8 cellular contexts compared by ENCODE assay signal in genomic region chr1:45583264-45583665, GRCh38. TPM values are rescaled to one million over a fixed set of nuclear protein-coding genes. Genes with fewer than 3 reads are reported as not detected.
DNase-seq lines count a peak whose midpoint lies in the region; ATAC-seq and TF ChIP-seq lines count a peak whose summit lies in the region.

No MANE protein-coding gene starts in this region.

- peak overlapping the region; percentile 86 for H2AFZ ChIP-seq in KMS-11 (ENCODE audit: low read depth)

- peak; percentile 98 for DNase-seq in DMS53 (lab: John Stamatoyannopoulos, UW)
- peak; percentile 92 to 98 (median 95) for DNase-seq in Peyer's patch
- DNase-seq in fibroblast of mammary gland (ENCODE audit: low read depth): peak; percentile 96
- peak; percentile 77 to 97 (median 95) for DNase-seq in naive thymus-derived CD4-positive, alpha-beta T cell
- peak; percentile 94 for DNase-seq in stimulated activated naive B cell treated with anti-CD40 and anti-IgM and Interleukin-4, amounts not matched to agents 10 μg/mL and 1 μg/mL and 100 μg/mL, for 72 hours

- peak overlapping the region; percentile 94 for H3K27ac Mint-ChIP-seq in activated T-helper 17 cell treated with anti-CD3 and anti-CD28 coated beads, Interleukin-2, amount 50 U/mL, for 72 hours
- peak overlapping the region; percentile 91 to 99 (median 98) for H3K27ac Mint-ChIP-seq in naive thymus-derived CD4-positive, alpha-beta T cell
- H3K27ac Mint-ChIP-seq in stimulated activated naive B cell treated with anti-CD40 and anti-IgM and Interleukin-4, amounts not matched to agents 10 μg/mL and 1 μg/mL and 100 μg/mL, for 72 hours: peak overlapping the region; percentile 100

- peaks cover 34% of the 10 kb centered on the region for H3K36me3 Mint-ChIP-seq in activated T-helper 17 cell treated with anti-CD3 and anti-CD28 coated beads, Interleukin-2, amount 50 U/mL, for 72 hours (ENCODE audit: low read depth)
- H3K36me3 Mint-ChIP-seq in naive thymus-derived CD4-positive, alpha-beta T cell: peaks cover 0 to 6% (median 0%) of the 10 kb centered on the region in 5 donors
- peaks cover 0 to 16% of the 10 kb centered on the region in 2 donors for H3K36me3 Mint-ChIP-seq in stimulated activated naive B cell treated with anti-CD40 and anti-IgM and Interleukin-4, amounts not matched to agents 10 μg/mL and 1 μg/mL and 100 μg/mL, for 72 hours

- no peak for TF ChIP-seq POLR2A in Peyer's patch (IDR thresholded peaks at IDR 0.05)

- no peaks in the 10 kb centered on the region for H3K9me3 ChIP-seq in Peyer's patch
- H3K9me3 ChIP-seq in naive thymus-derived CD4-positive, alpha-beta T cell (ENCODE audit: control insufficient read depth in 2 of 3, low read length in 3 of 3): no peaks in the 10 kb centered on the region

- CTCF ChIA-PET in naive thymus-derived CD4-positive, alpha-beta T cell (lab: Charles Lee): interaction anchor here (0.7 to 1.4 kb wide), 5 partner anchors 13 to 781 kb away, joined by 3 to 7 read pairs (median 4); no protein-coding TSS in a partner anchor

- peak overlapping the region; percentile 78 for H3K4me3 ChIP-seq in KMS-11 (IDR thresholded peaks at IDR 0.05; ENCODE audit: insufficient read depth, low read depth, low read length)
- H3K4me3 ChIP-seq in Peyer's patch: peak overlapping the region; percentile 78 to 88 (median 87)
- H3K4me3 ChIP-seq in fibroblast of mammary gland (ENCODE audit: control insufficient read depth, low read depth, low read length): peak overlapping the region; percentile 100
- peak overlapping the region; percentile 98 for H3K4me3 ChIP-seq in naive thymus-derived CD4-positive, alpha-beta T cell (ENCODE audit: low read length)

- peaks cover 20% of the 10 kb centered on the region for H4K20me1 ChIP-seq in KMS-11 (ENCODE audit: insufficient read depth)

- H3K4me1 Mint-ChIP-seq in activated T-helper 17 cell treated with anti-CD3 and anti-CD28 coated beads, Interleukin-2, amount 50 U/mL, for 72 hours: peaks cover 14% of the 10 kb centered on the region
- H3K4me1 Mint-ChIP-seq in naive thymus-derived CD4-positive, alpha-beta T cell: peaks cover 20 to 37% (median 26%) of the 10 kb centered on the region in 7 donors
- H3K4me1 Mint-ChIP-seq in stimulated activated naive B cell treated with anti-CD40 and anti-IgM and Interleukin-4, amounts not matched to agents 10 μg/mL and 1 μg/mL and 100 μg/mL, for 72 hours: peaks cover 22 to 44% of the 10 kb centered on the region in 2 donors

- H3K27me3 Mint-ChIP-seq in activated T-helper 17 cell treated with anti-CD3 and anti-CD28 coated beads, Interleukin-2, amount 50 U/mL, for 72 hours: no peaks in the 10 kb centered on the region
- H3K27me3 Mint-ChIP-seq in naive thymus-derived CD4-positive, alpha-beta T cell: no peaks in the 10 kb centered on the region
- H3K27me3 Mint-ChIP-seq in stimulated activated naive B cell treated with anti-CD40 and anti-IgM and Interleukin-4, amounts not matched to agents 10 μg/mL and 1 μg/mL and 100 μg/mL, for 72 hours: no peaks in the 10 kb centered on the region

- TF ChIP-seq CTCF in KMS-11 (conservative IDR thresholded peaks at IDR 0.05; ENCODE audit: low read depth, low read length): no peak
- TF ChIP-seq CTCF in Peyer's patch (IDR thresholded peaks at IDR 0.05): no peak
- TF ChIP-seq CTCF in fibroblast of mammary gland (conservative IDR thresholded peaks at IDR 0.05; ENCODE audit: control insufficient read depth, insufficient read depth, low read depth, low read length): no peak

- peak overlapping the region; percentile 99 for H3K4me3 Mint-ChIP-seq in activated T-helper 17 cell treated with anti-CD3 and anti-CD28 coated beads, Interleukin-2, amount 50 U/mL, for 72 hours
- peak overlapping the region; percentile 89 to 100 (median 99) for H3K4me3 Mint-ChIP-seq in naive thymus-derived CD4-positive, alpha-beta T cell
- H3K4me3 Mint-ChIP-seq in stimulated activated naive B cell treated with anti-CD40 and anti-IgM and Interleukin-4, amounts not matched to agents 10 μg/mL and 1 μg/mL and 100 μg/mL, for 72 hours: peak overlapping the region; percentile 92 to 100

- H3K4me2 ChIP-seq in KMS-11: peak overlapping the region; percentile 69

- intact Hi-C loops in naive thymus-derived CD4-positive, alpha-beta T cell (cut with micrococcal nuclease): loop anchor here (1.0 to 5.0 kb wide), 18 partner anchors 33 to 1611 kb away; partner anchors contain the start of genes UROD (in 2 of the 2), AKR1A1 (in 1 of the 2), ARMH1 (in 1 of the 2) and ATP6V0B (in 1 of the 2)

- H3K4me1 ChIP-seq in KMS-11 (ENCODE audit: low read depth, poor library complexity, severe bottlenecking): peaks cover 27% of the 10 kb centered on the region
- peaks cover 0 to 28% (median 7%) of the 10 kb centered on the region in 4 donors for H3K4me1 ChIP-seq in Peyer's patch
- peaks cover 16 to 18% of the 10 kb centered on the region in 2 donors for H3K4me1 ChIP-seq in naive thymus-derived CD4-positive, alpha-beta T cell (ENCODE audit: control insufficient read depth in 2 of 2, insufficient read depth in 2 of 2, low read length in 2 of 2)

- peak overlapping the region; percentile 95; the same call in 1 of the 2 replicates for H3K9ac ChIP-seq in KMS-11

- H3K36me3 ChIP-seq in KMS-11 (ENCODE audit: insufficient read depth): no peaks in the 10 kb centered on the region
- H3K36me3 ChIP-seq in Peyer's patch: no peaks in the 10 kb centered on the region
- peaks cover 0 to 10% (median 0%) of the 10 kb centered on the region in 3 experiments for H3K36me3 ChIP-seq in naive thymus-derived CD4-positive, alpha-beta T cell (ENCODE audit: control insufficient read depth in 2 of 3, insufficient read depth in 3 of 3, low read length in 3 of 3)

- peaks cover 38% of the 10 kb centered on the region for H3K79me2 ChIP-seq in KMS-11 (ENCODE audit: insufficient read depth, low read depth)

- H3K9me3 Mint-ChIP-seq in activated T-helper 17 cell treated with anti-CD3 and anti-CD28 coated beads, Interleukin-2, amount 50 U/mL, for 72 hours: no peaks in the 10 kb centered on the region
- H3K9me3 Mint-ChIP-seq in naive thymus-derived CD4-positive, alpha-beta T cell: peaks cover 0 to 10% (median 0%) of the 10 kb centered on the region in 11 donors
- no peaks in the 10 kb centered on the region for H3K9me3 Mint-ChIP-seq in stimulated activated naive B cell treated with anti-CD40 and anti-IgM and Interleukin-4, amounts not matched to agents 10 μg/mL and 1 μg/mL and 100 μg/mL, for 72 hours

- no peaks in the 10 kb centered on the region for H3K27me3 ChIP-seq in KMS-11 (ENCODE audit: insufficient read depth, low read depth)
- no peaks in the 10 kb centered on the region for H3K27me3 ChIP-seq in Peyer's patch
- no peaks in the 10 kb centered on the region for H3K27me3 ChIP-seq in naive thymus-derived CD4-positive, alpha-beta T cell (ENCODE audit: control insufficient read depth in 2 of 2, insufficient read depth in 2 of 2, low read length in 2 of 2)

- peak; percentile 66 for ATAC-seq in GM21786 (IDR thresholded peaks at IDR 0.05; ENCODE audit: unreplicated experiment)
- peak; percentile 85 for ATAC-seq in activated T-helper 17 cell treated with anti-CD3 and anti-CD28 coated beads, Interleukin-2, amount 50 U/mL, for 72 hours (replicated peaks)
- peak; percentile 86 for ATAC-seq in naive thymus-derived CD4-positive, alpha-beta T cell
- peak; percentile 82 to 88 for ATAC-seq in stimulated activated naive B cell treated with anti-CD40 and anti-IgM and Interleukin-4, amounts not matched to agents 10 μg/mL and 1 μg/mL and 100 μg/mL, for 72 hours (replicated peaks)

- H3K27ac ChIP-seq in KMS-11: peak overlapping the region; percentile 89; the same call in 1 of the 2 replicates
- H3K27ac ChIP-seq in Peyer's patch: peak overlapping the region; percentile 88 to 93 (median 91)
- peak overlapping the region; percentile 91 for H3K27ac ChIP-seq in naive thymus-derived CD4-positive, alpha-beta T cell (ENCODE audit: low read depth, low read length)

- POLR2A ChIA-PET in naive thymus-derived CD4-positive, alpha-beta T cell (lab: Charles Lee): interaction anchor here (0.6 to 4.1 kb wide), 19 partner anchors 9 to 800 kb away, joined by 3 to 33 read pairs (median 3); partner anchors contain the start of genes AKR1A1, BTBD19, CCDC163 and EIF2B3

RNA-seq across cellular contexts. Expression of gene NASP, which starts 0.6 kb away (rescaled TPM):
- total RNA-seq in Peyer's patch: 100 to 1,000 TPM in 1 of 4 donors, 10 to 100 TPM in 3; 31.3 to 194 (median 63.8) TPM
- total RNA-seq in activated T-helper 17 cell treated with anti-CD3 and anti-CD28 coated beads, Interleukin-2, amount 50 U/mL, for 72 hours: 100 to 1,000 TPM; 113 to 224 TPM
- total RNA-seq in naive thymus-derived CD4-positive, alpha-beta T cell: 100 to 1,000 TPM in 2 of 5 experiments, 10 to 100 TPM in 3; 70.5 to 173 (median 84.0) TPM
- polyA plus RNA-seq in naive thymus-derived CD4-positive, alpha-beta T cell: 100 to 1,000 TPM in 1 of 2 donors, 10 to 100 TPM in 1; 78.9 to 108 TPM

RNA-seq across cellular contexts. Expression of gene AKR1A1, which starts 32.6 kb away (rescaled TPM):
- 100 to 1,000 TPM; 161 to 305 (median 201) TPM for total RNA-seq in Peyer's patch
- 100 to 1,000 TPM; 121 to 151 TPM for total RNA-seq in activated T-helper 17 cell treated with anti-CD3 and anti-CD28 coated beads, Interleukin-2, amount 50 U/mL, for 72 hours
- 100 to 1,000 TPM in 1 of 5 experiments, 10 to 100 TPM in 4; 47.5 to 155 (median 69.3) TPM for total RNA-seq in naive thymus-derived CD4-positive, alpha-beta T cell
- 10 to 100 TPM; 81.2 to 92.6 TPM for polyA plus RNA-seq in naive thymus-derived CD4-positive, alpha-beta T cell

RNA-seq across cellular contexts. Expression of gene CCDC17, which starts 40.6 kb away (rescaled TPM):
- 10 to 100 TPM in 3 of 4 donors, 1 to 10 TPM in 1; 5.0 to 17.3 (median 15.7) TPM for total RNA-seq in Peyer's patch
- 1 to 10 TPM; 4.4 to 4.7 TPM for total RNA-seq in activated T-helper 17 cell treated with anti-CD3 and anti-CD28 coated beads, Interleukin-2, amount 50 U/mL, for 72 hours
- 1 to 10 TPM; 5.0 to 9.6 (median 5.5) TPM for total RNA-seq in naive thymus-derived CD4-positive, alpha-beta T cell
- under 1 TPM in 1 of 2 donors, not detected in 1; 0.18 TPM for polyA plus RNA-seq in naive thymus-derived CD4-positive, alpha-beta T cell

Comparison
In these comparisons a context has a peak if more than half of its experiments do, and no peak if none do; other contexts are left out.
1. Peak in every context shown above with its lines: DNase-seq, ATAC-seq, H3K4me3 ChIP-seq and H3K27ac ChIP-seq.